1 cellular context compared by ENCODE assay signal in genomic region chr21:15732996-15733329, GRCh38.
TF ChIP-seq lines count a peak whose summit lies in the region.

No MANE protein-coding gene starts in this region.

TF ChIP-seq in HepG2, 621 proteins besides CTCF, POLR2A, EP300 and RAD21:
- TF ChIP-seq ZFP91 (CRISPR knock-in tag; IDR thresholded peaks at IDR 0.05; ENCODE audit: borderline replicate concordance) (no peak), ZNF512B (CRISPR knock-in tag; IDR thresholded peaks at IDR 0.05; ENCODE audit: borderline replicate concordance) (no peak), KMT2B (CRISPR knock-in tag; IDR thresholded peaks at IDR 0.05) (no peak), BHLHE40 (IDR thresholded peaks at IDR 0.05; ENCODE audit: low read length) (no peak), ZFP37 (CRISPR knock-in tag; IDR thresholded peaks at IDR 0.05; ENCODE audit: borderline replicate concordance) (no peak), ZBTB26 (CRISPR knock-in tag; IDR thresholded peaks at IDR 0.05; ENCODE audit: borderline replicate concordance) (no peak), ZNF740 (CRISPR knock-in tag; IDR thresholded peaks at IDR 0.05) (0 out of 2 replicates have a peak, but pooled peaks have one; percentile 34)
